9 cellular contexts compared by ENCODE assay signal in genomic region chr10:91596821-91597396, GRCh38. TPM values are rescaled to one million over a fixed set of nuclear protein-coding genes. Genes with fewer than 3 reads are reported as not detected.
DNase-seq lines count a peak whose midpoint lies in the region; ATAC-seq and TF ChIP-seq lines count a peak whose summit lies in the region.
"Had no signal": no experiment of that assay in that cellular context is flagged by ENCODE, and none has a peak within 500 bp of the region (broad histone marks: within the 10 kb centered on the region; RNA-seq: fewer than 3 reads in every experiment).

No MANE protein-coding gene starts in this region.

- H3K4me1 ChIP-seq in PC-3 (ENCODE audit: insufficient read depth, low read length) (peaks cover 38% of the 10 kb centered on the region), esophagus squamous epithelium (peaks cover 25 to 52% (median 32%) of the 10 kb centered on the region in 3 donors)

- H3K27ac ChIP-seq in PC-3 (ENCODE audit: low read length) (peak overlapping the region; percentile 87), esophagus squamous epithelium (peak overlapping the region; percentile 55 to 84 (median 79))

- no peak overlapping the region for H2AFZ ChIP-seq in PC-3 (ENCODE audit: low read length)

- H3K4me3 ChIP-seq in PC-3 (ENCODE audit: low read length) (no peak overlapping the region), esophagus squamous epithelium (no peak overlapping the region)

- peaks cover 9% of the 10 kb centered on the region for H3F3A ChIP-seq in PC-3 (ENCODE audit: low read length, unreplicated experiment)

- TF ChIP-seq POLR2A in esophagus squamous epithelium (IDR thresholded peaks at IDR 0.05), result no peak

- H3K36me3 ChIP-seq in PC-3 (ENCODE audit: low read depth, low read length), result no peaks in the 10 kb centered on the region
- no peaks in the 10 kb centered on the region for H3K36me3 ChIP-seq in esophagus squamous epithelium

- intact Hi-C loops in PC-3 (cut with micrococcal nuclease), result no loop called here
- intact Hi-C loops in esophagus squamous epithelium (cut with DNase I), result no loop called here

- peak overlapping the region; percentile 58 for H3K4me2 ChIP-seq in PC-3 (ENCODE audit: low read length)

- TF ChIP-seq CTCF in PC-3 (conservative IDR thresholded peaks at IDR 0.05; ENCODE audit: low read depth, low read length) (no peak), esophagus squamous epithelium (IDR thresholded peaks at IDR 0.05) (no peak)

- H3K9me3 ChIP-seq in PC-3 (ENCODE audit: low read length), result no peaks in the 10 kb centered on the region
- no peaks in the 10 kb centered on the region for H3K9me3 ChIP-seq in esophagus squamous epithelium

- no peaks in the 10 kb centered on the region for H3K9me2 ChIP-seq in PC-3 (replicated peaks; ENCODE audit: low read length)

- H3K79me2 ChIP-seq in PC-3 (ENCODE audit: low read length), result no peaks in the 10 kb centered on the region

- no peaks in the 10 kb centered on the region for H4K20me1 ChIP-seq in PC-3 (ENCODE audit: low read length)

- H3K27me3 ChIP-seq in PC-3 (ENCODE audit: low read length) (no peaks in the 10 kb centered on the region), esophagus squamous epithelium (no peaks in the 10 kb centered on the region)

- POLR2A ChIA-PET in PC-3 (lab: Charles Lee; ENCODE audit: unreplicated experiment), result interaction anchor here (0.6 kb wide), 1 partner anchor 534 kb away, joined by 23 read pairs; no protein-coding TSS in a partner anchor

- peak; percentile 81 for DNase-seq in EH (ENCODE audit: low read depth)
- DNase-seq in PC-3, result peak; percentile 64
- no peak for DNase-seq in esophagus squamous epithelium (lab: John Stamatoyannopoulos, UW)
- DNase-seq in putamen (ENCODE audit: low spot score), result peak; percentile 28
- DNase-seq in NCI-H146 (lab: John Stamatoyannopoulos, UW), result no peak
- DNase-seq in COR-L47 (lab: John Stamatoyannopoulos, UW), result no peak
- DNase-seq in T-helper 9 cell, result no peak
- no peak for DNase-seq in stimulated activated CD4-positive, alpha-beta T cell treated with anti-CD3 and anti-CD28 coated beads, Interleukin-4, amount 100 ng/mL, for 1 hour
- DNase-seq: mesendoderm had no signal

- CTCF ChIA-PET in PC-3 (lab: Charles Lee), result no interaction called here

- ATAC-seq in PC-3, result peak; percentile 62

- H3K9ac ChIP-seq in PC-3 (ENCODE audit: low read length), result peak overlapping the region; percentile 45

- 20 to 25% methylated on average over 1 of the region's 1 CpG for WGBS in esophagus squamous epithelium, 2 donors

- no TSS peak for BruUV-seq in PC-3 (replicated peaks; lab: Mats Ljungman, UMichigan)

RNA-seq across cellular contexts. Expression of gene PPP1R3C, which starts 36.0 kb away (rescaled TPM):
- total RNA-seq in PC-3 (2014; rRNA removed), result 0.17 TPM in 1 of 2 replicates, not detected in the other
- 10 to 100 TPM in 3 of 4 donors, 1 to 10 TPM in 1; 8.8 to 70.8 (median 47.9) TPM for total RNA-seq in esophagus squamous epithelium

Comparison
In these comparisons a context has a peak if more than half of its experiments do, and no peak if none do; other contexts are left out.
1. DNase-seq: peak in EH (single experiment), PC-3 (single experiment) and putamen (single experiment); none in esophagus squamous epithelium (single experiment), NCI-H146 (single experiment), COR-L47 (single experiment), T-helper 9 cell (single experiment) and stimulated activated CD4-positive, alpha-beta T cell treated with anti-CD3 and anti-CD28 coated beads, Interleukin-4, amount 100 ng/mL, for 1 hour (single experiment).